7 cellular contexts compared by ENCODE assay signal in genomic region chr6:27133281-27134227, GRCh38.
A peak's percentile ranks its signal among the peaks of the same experiment; 100 is the strongest.
DNase-seq lines count a peak whose midpoint lies in the region; ATAC-seq, FAIRE-seq and TF ChIP-seq lines count a peak whose summit lies in the region.

No MANE protein-coding gene starts in this region.

- no peaks in the 10 kb centered on the region for H3K27me3 ChIP-seq in HL-60 (ENCODE audit: insufficient read depth, poor library complexity, severe bottlenecking)
- H3K27me3 ChIP-seq in gastroesophageal sphincter: no peaks in the 10 kb centered on the region

- H3K4me1 ChIP-seq in gastroesophageal sphincter: peaks cover 0 to 19% (median 0%) of the 10 kb centered on the region in 3 donors

- H3K9me3 ChIP-seq in gastroesophageal sphincter: no peaks in the 10 kb centered on the region

- H3K4me3 ChIP-seq in HL-60 (replicated peaks; ENCODE audit: insufficient read depth, low read length) (peak overlapping the region; percentile 41), gastroesophageal sphincter (peak overlapping the region; percentile 56 to 68)

- peak; percentile 80 for FAIRE-seq in GM12891 (lab: Jason Lieb, UNC)

- no peak for ATAC-seq in gastroesophageal sphincter

- DNase-seq in GM12891 (ENCODE audit: insufficient read length, low spot score) (no peak), HL-60 (ENCODE audit: low read depth in 1 of 2, low spot score in 1 of 2) (peak; percentile 66 to 87), RWPE1 (ENCODE audit: low spot score) (no peak), posterior vena cava (ENCODE audit: low spot score) (peak; percentile 92), pons (ENCODE audit: low spot score) (no peak)
- peak; percentile 62 for DNase-seq in activated effector memory CD4-positive, alpha-beta T cell treated with Interleukin-2 at 50 U/mL for 16 hours

- H3K27ac ChIP-seq in HL-60 (replicated peaks) (peak overlapping the region; percentile 97), RWPE1 (peak overlapping the region; percentile 99), gastroesophageal sphincter (peak overlapping the region; percentile 69 to 98 (median 92))

- CTCF ChIA-PET in RWPE1 (lab: Yijun Ruan, JAX): no interaction called here

- WGBS in gastroesophageal sphincter (ENCODE audit: low coverage in 1 of 2), 2 donors: 3 to 7% methylated on average over 14 of the region's 43 CpGs

- H3K36me3 ChIP-seq in gastroesophageal sphincter: no peaks in the 10 kb centered on the region

- POLR2A ChIA-PET in RWPE1 (lab: Yijun Ruan, JAX; ENCODE audit: low non-redundant PET): interaction anchor here (0.6 to 3.1 kb wide), 5 partner anchors 12 to 935 kb away, joined by 3 to 35 read pairs (median 7); a partner anchor contains a TSS

- intact Hi-C loops in posterior vena cava (cut with DNase I): no loop called here

- TF ChIP-seq EP300 in gastroesophageal sphincter (IDR thresholded peaks at IDR 0.05): no peak

- no peak for TF ChIP-seq CTCF in HL-60 (IDR thresholded peaks at IDR 0.05; ENCODE audit: insufficient read depth, low read length)
- no peak for TF ChIP-seq CTCF in RWPE1 (conservative IDR thresholded peaks at IDR 0.05; ENCODE audit: low read depth)
- no peak for TF ChIP-seq CTCF in gastroesophageal sphincter (IDR thresholded peaks at IDR 0.05)

- TF ChIP-seq POLR2A in GM12891 (IDR thresholded peaks at IDR 0.05; ENCODE audit: low read depth, low read length) (peak; percentile 88), gastroesophageal sphincter (IDR thresholded peaks at IDR 0.05) (peak; percentile 16 to 36)

TF ChIP-seq in GM12891, 5 proteins besides CTCF, POLR2A, EP300 and RAD21:
- no peak for TF ChIP-seq PAX5 (IDR thresholded peaks at IDR 0.05; ENCODE audit: insufficient read depth, low read length, severe bottlenecking)
- TF ChIP-seq TAF1 (IDR thresholded peaks at IDR 0.05; ENCODE audit: low read depth, low read length): peak; percentile 60
- 0 out of 2 replicates have a peak, but pooled peaks have one; percentile 28 for TF ChIP-seq POU2F2 (IDR thresholded peaks at IDR 0.05; ENCODE audit: low read depth, low read length)
- TF ChIP-seq POLR2AphosphoS5 (IDR thresholded peaks at IDR 0.05; ENCODE audit: low read depth, low read length): peak; percentile 84
- no peak for TF ChIP-seq SPI1 (IDR thresholded peaks at IDR 0.05; ENCODE audit: low read depth, low read length)

Comparison
In these comparisons a context has a peak if more than half of its experiments do, and no peak if none do; other contexts are left out.
1. DNase-seq: peak in HL-60 (2 of 2), activated effector memory CD4-positive, alpha-beta T cell treated with Interleukin-2 at 50 U/mL for 16 hours (single experiment) and posterior vena cava (single experiment); none in GM12891 (single experiment), RWPE1 (single experiment) and pons (single experiment).
2. Peak in every context shown above with its lines, with median percentiles within 50 percentile points of each other: H3K27ac ChIP-seq.